In genomic region chr20:22796465-22797077, GRCh38 we compare ENCODE assay signal across 10 cellular contexts.
DNase-seq lines count a peak whose midpoint lies in the region; TF ChIP-seq lines count a peak whose summit lies in the region.
"Had no signal": no experiment of that assay in that cellular context is flagged by ENCODE, and none has a peak within 500 bp of the region (broad histone marks: within the 10 kb centered on the region; RNA-seq: fewer than 3 reads in every experiment).

No MANE protein-coding gene starts in this region.

- H3K9me3 ChIP-seq in breast epithelium: no peaks in the 10 kb centered on the region
- H3K9me3 ChIP-seq in right atrium auricular region: no peaks in the 10 kb centered on the region

- intact Hi-C loops in breast epithelium (cut with DNase I; ENCODE audit: low total_unique reads): loop anchor here (1.0 to 5.0 kb wide), 2 partner anchors 33 to 459 kb away; no protein-coding TSS in a partner anchor

- peak; percentile 3 for DNase-seq in GM04504 (ENCODE audit: low read depth)
- DNase-seq in breast epithelium (ENCODE audit: low spot score in 2 of 2): no peak
- DNase-seq in right atrium auricular region (ENCODE audit: low spot score): no peak
- DNase-seq in stromal cell of bone marrow (ENCODE audit: low read depth): peak; percentile 48
- no peak for DNase-seq in NCI-H1105 treated with DMSO at 0.1 percent for 48 hours (lab: John Stamatoyannopoulos, UW)
- no peak for DNase-seq in DMS153 (lab: John Stamatoyannopoulos, UW)
- DNase-seq in NCI-H748 (lab: John Stamatoyannopoulos, UW; ENCODE audit: unreplicated experiment): no peak
- DNase-seq in stimulated activated CD4-positive, alpha-beta T cell treated with anti-CD3 and anti-CD28 coated beads, Interleukin-4, amount 100 ng/mL, for 1 hour: no peak

- H3K4me3 ChIP-seq in breast epithelium: no peak overlapping the region
- no peak overlapping the region for H3K4me3 ChIP-seq in right atrium auricular region
- H3K4me3 ChIP-seq: lung had no signal

- H3K27ac ChIP-seq in breast epithelium: peak overlapping the region; percentile 80 to 84
- H3K27ac ChIP-seq in right atrium auricular region: peak overlapping the region; percentile 48 to 65
- H3K27ac ChIP-seq: KMS-11 had no signal

- H3K27me3 ChIP-seq in breast epithelium (no peaks in the 10 kb centered on the region), right atrium auricular region (no peaks in the 10 kb centered on the region)

- TF ChIP-seq POLR2A in breast epithelium (IDR thresholded peaks at IDR 0.05): no peak

- TF ChIP-seq CTCF in breast epithelium (IDR thresholded peaks at IDR 0.05) (no peak), right atrium auricular region (IDR thresholded peaks at IDR 0.05) (no peak)

- no peaks in the 10 kb centered on the region for H3K36me3 ChIP-seq in breast epithelium
- H3K36me3 ChIP-seq in right atrium auricular region: no peaks in the 10 kb centered on the region

- H3K4me1 ChIP-seq in breast epithelium (peaks cover 0 to 9% of the 10 kb centered on the region in 2 donors), right atrium auricular region (peaks cover 0 to 26% of the 10 kb centered on the region in 2 donors)

Comparison
In these comparisons a context has a peak if more than half of its experiments do, and no peak if none do; other contexts are left out.
1. DNase-seq: peak in GM04504 (single experiment) and stromal cell of bone marrow (single experiment); none in breast epithelium (0 of 2), right atrium auricular region (single experiment), NCI-H1105 treated with DMSO at 0.1 percent for 48 hours (single experiment), DMS153 (single experiment), NCI-H748 (single experiment) and stimulated activated CD4-positive, alpha-beta T cell treated with anti-CD3 and anti-CD28 coated beads, Interleukin-4, amount 100 ng/mL, for 1 hour (single experiment).